In genomic region chr14:100748944-100749343, GRCh38 we compare ENCODE assay signal across 20 cellular contexts. TPM values are rescaled to one million over a fixed set of nuclear protein-coding genes. Genes with fewer than 3 reads are reported as not detected.
DNase-seq lines count a peak whose midpoint lies in the region; ATAC-seq, FAIRE-seq and TF ChIP-seq lines count a peak whose summit lies in the region.
"Had no signal": no experiment of that assay in that cellular context is flagged by ENCODE, and none has a peak within 500 bp of the region (broad histone marks: within the 10 kb centered on the region; RNA-seq: fewer than 3 reads in every experiment).

No MANE protein-coding gene starts in this region.

- 81 to 93% (median 85%) methylated on average over 8 of the region's 8 CpGs for WGBS in spleen, 5 donors

- H3K27ac ChIP-seq in brain microvascular endothelial cell (no peak overlapping the region), kidney (ENCODE audit: low read depth in 2 of 2, low read length in 2 of 2) (no peak overlapping the region), spleen (no peak overlapping the region)
- H3K27ac ChIP-seq: 22Rv1, KMS-11 had no signal

- intact Hi-C loops in kidney (cut with DNase I) (no loop called here), spleen (cut with DNase I; ENCODE audit: low total_unique reads) (no loop called here)

- ATAC-seq in GM18498 (IDR thresholded peaks at IDR 0.05; ENCODE audit: unreplicated experiment), result no peak

- TF ChIP-seq POLR2A in spleen (IDR thresholded peaks at IDR 0.05) (no peak), H54 (IDR thresholded peaks at IDR 0.05; ENCODE audit: low read depth, low read length) (no peak)

- no peak overlapping the region for H3K4me3 ChIP-seq in brain microvascular endothelial cell (ENCODE audit: low read depth, low read length)
- H3K4me3 ChIP-seq in kidney (ENCODE audit: low read length in 2 of 2), result no peak overlapping the region
- no peak overlapping the region for H3K4me3 ChIP-seq in spleen

- DNase-seq in activated effector memory CD4-positive, alpha-beta T cell treated with anti-CD3 and anti-CD28 coated beads, Interleukin-2, amount 50 U/mL, for 16 hours, result peak; percentile 44
- DNase-seq in activated effector memory CD4-positive, alpha-beta T cell treated with Interleukin-2 at 50 U/mL for 16 hours, result no peak
- DNase-seq in brain microvascular endothelial cell (no peak), kidney (peak; percentile 51), spleen (peak; percentile 55), superior temporal gyrus (ENCODE audit: extremely low spot score) (no peak), H54 (ENCODE audit: insufficient read length, low spot score) (no peak)
- DNase-seq: AML-193, DMS79 treated with DMSO at 0.1 percent for 48 hours, MV-4-11, NCI-H1417 treated with DMSO at 0.1 percent for 48 hours, NCI-H1930, NCI-H226, NCI-H524, SHP77 treated with DMSO at 0.1 percent for 48 hours had no signal

- FAIRE-seq in kidney (lab: Jason Lieb, UNC) (no peak), H54 (lab: Jason Lieb, UNC) (no peak)

- H3K9me3 ChIP-seq in kidney (ENCODE audit: control insufficient read depth in 1 of 2, low read length in 2 of 2) (no peaks in the 10 kb centered on the region), spleen (no peaks in the 10 kb centered on the region)

- H3K4me1 ChIP-seq in kidney (ENCODE audit: control insufficient read depth in 1 of 2, insufficient read depth in 1 of 2, low read depth in 1 of 2, low read length in 2 of 2) (no peaks in the 10 kb centered on the region), spleen (no peaks in the 10 kb centered on the region)

- H3K9ac ChIP-seq in kidney (ENCODE audit: low read length in 2 of 2), result no peak overlapping the region
- H3K9ac ChIP-seq: KMS-11 had no signal

- no peaks in the 10 kb centered on the region for H3K27me3 ChIP-seq in brain microvascular endothelial cell (replicated peaks)
- peaks cover 0 to 9% (median 0%) of the 10 kb centered on the region in 7 donors for H3K27me3 ChIP-seq in spleen (replicated peaks in 1 of 7)

- in situ Hi-C loops in brain microvascular endothelial cell (cut with HindIII; ENCODE audit: low pct_ligation_motif_present, low sequenced_read_pairs), result no loop called here

- TF ChIP-seq CTCF in brain microvascular endothelial cell (IDR thresholded peaks at IDR 0.05; ENCODE audit: low read depth, low read length, missing control alignments) (peak; percentile 9), kidney (IDR thresholded peaks at IDR 0.05; ENCODE audit: borderline replicate concordance, extremely low read depth, insufficient read depth) (no peak), spleen (IDR thresholded peaks at IDR 0.05 in 8 of 11, conservative IDR thresholded peaks at IDR 0.05 in 3 of 11) (no peak)

- H3K36me3 ChIP-seq in brain microvascular endothelial cell (replicated peaks), result no peaks in the 10 kb centered on the region
- H3K36me3 ChIP-seq in kidney (ENCODE audit: control insufficient read depth in 1 of 2, insufficient read depth in 2 of 2, low read length in 2 of 2), result no peaks in the 10 kb centered on the region
- no peaks in the 10 kb centered on the region for H3K36me3 ChIP-seq in spleen

RNA-seq across cellular contexts. Expression of gene DLK1, which starts 22.3 kb away (rescaled TPM):
- total RNA-seq in kidney (not detected), spleen (under 1 TPM in 3 of 7 donors, not detected in 4; 0.17 to 0.79 (median 0.38) TPM)
- polyA plus RNA-seq in kidney (ENCODE audit: insufficient read depth, low read depth, low replicate concordance) (0.17 TPM), spleen (not detected)
- total RNA-seq: RPMI7951 had no signal
- polyA plus RNA-seq: CD14-positive monocyte had no signal

Comparison
In these comparisons a context has a peak if more than half of its experiments do, and no peak if none do; other contexts are left out.
1. DNase-seq: peak in activated effector memory CD4-positive, alpha-beta T cell treated with anti-CD3 and anti-CD28 coated beads, Interleukin-2, amount 50 U/mL, for 16 hours (single experiment), kidney (single experiment) and spleen (single experiment); none in activated effector memory CD4-positive, alpha-beta T cell treated with Interleukin-2 at 50 U/mL for 16 hours (single experiment), brain microvascular endothelial cell (single experiment), superior temporal gyrus (single experiment) and H54 (single experiment).